ENCODE assay signal across 30 cellular contexts in the genomic region with DNA sequence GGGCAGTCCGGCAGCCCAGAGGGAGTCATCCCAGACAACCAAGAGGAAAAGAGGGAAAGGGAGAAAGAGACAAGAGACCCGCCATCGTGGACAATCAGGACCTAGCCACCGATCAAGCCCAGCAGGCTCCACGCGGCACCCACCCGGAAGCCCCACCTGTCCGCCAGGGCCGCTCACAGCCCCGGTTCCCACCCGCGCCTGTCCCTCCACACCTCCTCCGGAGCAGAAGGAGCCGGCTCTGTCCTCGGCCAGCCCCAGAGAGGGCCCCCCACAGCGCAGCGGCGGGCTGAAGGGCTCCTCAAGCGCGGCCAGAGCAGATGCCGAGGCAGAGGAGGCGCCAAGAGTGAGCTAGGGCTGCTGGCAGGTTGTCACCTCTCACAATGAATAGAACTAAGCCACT.
"Had no signal": no experiment of that assay in that cellular context is flagged by ENCODE, and none has a peak within 500 bp of the region (broad histone marks: within the 10 kb centered on the region; RNA-seq: fewer than 3 reads in every experiment).

No MANE protein-coding gene starts in this region.

- H3K4me2 ChIP-seq: SK-N-SH had no signal

- H3K9ac ChIP-seq: SK-N-SH had no signal

- ATAC-seq: activated naive CD4-positive, alpha-beta T cell treated with anti-CD3 and anti-CD28 coated beads, Interleukin-2, amount 50 U/mL, for 72 hours; activated naive CD8-positive, alpha-beta T cell treated with anti-CD3 and anti-CD28 coated beads, Interleukin-2, amount 50 U/mL, for 24 hours; activated T-cell treated with anti-CD3 and anti-CD28 coated beads, Interleukin-2, amount 50 U/mL, for 4 hours; body of pancreas; WTC11 had no signal

- H3K27me3 Mint-ChIP-seq: activated CD4-positive, alpha-beta memory T cell treated with anti-CD3 and anti-CD28 coated beads for 36 hours; activated CD4-positive, alpha-beta T cell treated with anti-CD3 and anti-CD28 coated beads, Interleukin-2, amount 10 ng/mL, durations not matched to agents 24 days and 14 days; activated naive CD8-positive, alpha-beta T cell treated with anti-CD3 and anti-CD28 coated beads, Interleukin-2, amount 50 U/mL, for 24 hours had no signal

- H3K4me3 Mint-ChIP-seq: activated CD4-positive, alpha-beta memory T cell treated with anti-CD3 and anti-CD28 coated beads for 36 hours; activated CD4-positive, alpha-beta T cell treated with anti-CD3 and anti-CD28 coated beads, Interleukin-2, amount 10 ng/mL, durations not matched to agents 24 days and 14 days; activated naive CD8-positive, alpha-beta T cell treated with anti-CD3 and anti-CD28 coated beads, Interleukin-2, amount 50 U/mL, for 24 hours; activated T-cell treated with anti-CD3 and anti-CD28 coated beads, Interleukin-2, amount 50 U/mL, for 4 hours; WTC11 had no signal

- H3K27ac Mint-ChIP-seq: activated CD4-positive, alpha-beta memory T cell treated with anti-CD3 and anti-CD28 coated beads for 36 hours; activated CD4-positive, alpha-beta T cell treated with anti-CD3 and anti-CD28 coated beads, Interleukin-2, amount 10 ng/mL, durations not matched to agents 24 days and 14 days; activated naive CD4-positive, alpha-beta T cell treated with anti-CD3 and anti-CD28 coated beads, Interleukin-2, amount 50 U/mL, for 72 hours; activated naive CD8-positive, alpha-beta T cell treated with anti-CD3 and anti-CD28 coated beads, Interleukin-2, amount 50 U/mL, for 24 hours; WTC11 had no signal

- H3K9me2 ChIP-seq: SK-N-SH had no signal

- H3K4me3 ChIP-seq: ascending aorta, body of pancreas, Peyer's patch, SJCRH30 had no signal

- H3K4me1 Mint-ChIP-seq: activated CD4-positive, alpha-beta T cell treated with anti-CD3 and anti-CD28 coated beads, Interleukin-2, amount 10 ng/mL, durations not matched to agents 24 days and 14 days had no signal

- H3K4me1 ChIP-seq: ascending aorta, body of pancreas, Peyer's patch, SJCRH30 had no signal

- H3K36me3 Mint-ChIP-seq: activated CD4-positive, alpha-beta memory T cell treated with anti-CD3 and anti-CD28 coated beads for 36 hours had no signal

- H3K36me3 ChIP-seq: ascending aorta, Peyer's patch, SJCRH30 had no signal

- H3K27me3 ChIP-seq: ascending aorta, body of pancreas, Peyer's patch, SJCRH30 had no signal

- H3K9me3 ChIP-seq: Peyer's patch, SJCRH30, SK-N-SH had no signal

- DNase-seq: activated CD4-positive, alpha-beta memory T cell treated with anti-CD3 and anti-CD28 coated beads for 36 hours; activated CD4-positive, alpha-beta T cell treated with anti-CD3 and anti-CD28 coated beads for 1 hour; activated CD4-positive, alpha-beta T cell treated with anti-CD3 and anti-CD28 coated beads, Interleukin-2, amount 10 ng/mL, durations not matched to agents 24 days and 14 days; activated CD8-positive, alpha-beta memory T cell treated with anti-CD3 and anti-CD28 coated beads for 24 hours; activated effector memory CD4-positive, alpha-beta T cell treated with anti-CD3 and anti-CD28 coated beads, Interleukin-2, amount 50 U/mL, for 16 hours; activated naive CD4-positive, alpha-beta T cell treated with Interleukin-2 at 50 U/mL for 16 hours; activated naive CD8-positive, alpha-beta T cell treated with anti-CD3 and anti-CD28 coated beads, Interleukin-2, amount 50 U/mL, for 24 hours; activated T-cell treated with anti-CD3 and anti-CD28 coated beads, Interleukin-2, amount 50 U/mL, for 4 hours; amniotic stem cell; body of pancreas; central memory CD4-positive, alpha-beta T cell; Karpas-422; MM.1S; NCI-H1105; NCI-H1436; NCI-H187 treated with DMSO at 0.1 percent for 48 hours; NCI-H2081 treated with DMSO at 0.1 percent for 48 hours; NCI-H2227 treated with DMSO at 0.1 percent for 48 hours; NCI-H510A; NCI-H526 treated with DMSO at 0.1 percent for 48 hours; NCI-H82; Peyer's patch; Right ventricle myocardium superior; SJCRH30; SK-N-SH; SW 1271 had no signal

- H3K9me3 Mint-ChIP-seq: activated naive CD8-positive, alpha-beta T cell treated with anti-CD3 and anti-CD28 coated beads, Interleukin-2, amount 50 U/mL, for 24 hours had no signal

- H3K27ac ChIP-seq: ascending aorta, body of pancreas, Peyer's patch, RWPE1, SJCRH30 had no signal
